In genomic region chr19:796692-797527, GRCh38 we compare ENCODE assay signal across 8 cellular contexts. TPM values are rescaled to one million over a fixed set of nuclear protein-coding genes. Genes with fewer than 3 reads are reported as not detected.
DNase-seq lines count a peak whose midpoint lies in the region; ATAC-seq, FAIRE-seq and TF ChIP-seq lines count a peak whose summit lies in the region.

Gene PTBP1 (plus strand): TSS chr19:797452. CDS start chr19:797498, 46 bp downstream.

- H3K4me1 ChIP-seq in OCI-LY3 (ENCODE audit: low read length) (peaks cover 12% of the 10 kb centered on the region), mesodermal cell (ENCODE audit: control insufficient read depth, insufficient read depth, low read length, poor library complexity, severe bottlenecking) (peaks cover 35% of the 10 kb centered on the region)

- 1 to 3% methylated on average over 74 to 78 of the region's 83 CpGs for WGBS in mesodermal cell (ENCODE audit: insufficient coverage in 2 of 2), 2 experiments

- no peak for TF ChIP-seq CTCF in OCI-LY3 (IDR thresholded peaks at IDR 0.05; ENCODE audit: low read depth, low read length)

- ATAC-seq in GM21515 (IDR thresholded peaks at IDR 0.05; ENCODE audit: unreplicated experiment): peak; percentile 73

- peak within 1 kb of the TSS; percentile 62; the same call in 1 of the 2 replicates for H2AFZ ChIP-seq in OCI-LY3 (ENCODE audit: low read depth, low read length)

- FAIRE-seq in endometrium (lab: Jason Lieb, UNC): peak; percentile 99

- DNase-seq in D341Med (ENCODE audit: low spot score): peak; percentile 99
- peak; percentile 96 for DNase-seq in HuH-7 (ENCODE audit: low spot score)
- peak; percentile 98 for DNase-seq in activated CD8-positive, alpha-beta memory T cell treated with anti-CD3 and anti-CD28 coated beads, Interleukin-2, amount 50 U/mL, for 48 hours
- DNase-seq in stimulated activated CD8-positive, alpha-beta memory T cell treated with anti-CD3 and anti-CD28 coated beads, Interleukin-15, amount 100 ng/mL, for 4 hours (ENCODE audit: low read depth in 2 of 2): peak; percentile 99 to 100

- H3K9me3 ChIP-seq in OCI-LY3 (ENCODE audit: insufficient read depth, low read length) (no peaks in the 10 kb centered on the region), mesodermal cell (ENCODE audit: control insufficient read depth, low read length) (no peaks in the 10 kb centered on the region)

- peak within 1 kb of the TSS; percentile 96 for H3K4me2 ChIP-seq in OCI-LY3 (ENCODE audit: low read length)

- H3K9ac ChIP-seq in OCI-LY3 (ENCODE audit: low read length): peak within 1 kb of the TSS; percentile 95

- H3K79me2 ChIP-seq in OCI-LY3 (ENCODE audit: low read length): peaks cover 47% of the 10 kb centered on the region

- peaks cover 36% of the 10 kb centered on the region for H3K36me3 ChIP-seq in OCI-LY3 (replicated peaks; ENCODE audit: low read depth, low read length)
- H3K36me3 ChIP-seq in mesodermal cell (ENCODE audit: control insufficient read depth, insufficient read depth, low read length): peaks cover 39% of the 10 kb centered on the region

- peaks cover 40% of the 10 kb centered on the region for H4K20me1 ChIP-seq in OCI-LY3 (ENCODE audit: insufficient read depth, low read length)

- no peaks in the 10 kb centered on the region for H3K27me3 ChIP-seq in OCI-LY3 (ENCODE audit: low read depth, low read length)

- H3K27ac ChIP-seq in OCI-LY3 (ENCODE audit: low read length) (peak within 1 kb of the TSS; percentile 74), mesodermal cell (ENCODE audit: low read depth, low read length, severe bottlenecking) (peak within 1 kb of the TSS; percentile 99)

- H3K4me3 ChIP-seq in OCI-LY3 (ENCODE audit: low read length) (peak within 1 kb of the TSS; percentile 99), mesodermal cell (ENCODE audit: extremely low read depth, insufficient read depth, low read length, poor library complexity, severe bottlenecking) (peak within 1 kb of the TSS; percentile 97)

RNA-seq across cellular contexts. Expression of gene PTBP1, which starts in this region (rescaled TPM):
- 293 TPM for polyA plus RNA-seq in mesodermal cell (2013, experiment 1 of 2)
- 257 TPM for polyA plus RNA-seq in mesodermal cell (2013, experiment 2 of 2)

Comparison
In these comparisons a context has a peak if more than half of its experiments do, and no peak if none do; other contexts are left out.
1. Peak in every context shown above with its lines: DNase-seq, ATAC-seq, H3K4me3 ChIP-seq and H3K27ac ChIP-seq.